In the genomic region with DNA sequence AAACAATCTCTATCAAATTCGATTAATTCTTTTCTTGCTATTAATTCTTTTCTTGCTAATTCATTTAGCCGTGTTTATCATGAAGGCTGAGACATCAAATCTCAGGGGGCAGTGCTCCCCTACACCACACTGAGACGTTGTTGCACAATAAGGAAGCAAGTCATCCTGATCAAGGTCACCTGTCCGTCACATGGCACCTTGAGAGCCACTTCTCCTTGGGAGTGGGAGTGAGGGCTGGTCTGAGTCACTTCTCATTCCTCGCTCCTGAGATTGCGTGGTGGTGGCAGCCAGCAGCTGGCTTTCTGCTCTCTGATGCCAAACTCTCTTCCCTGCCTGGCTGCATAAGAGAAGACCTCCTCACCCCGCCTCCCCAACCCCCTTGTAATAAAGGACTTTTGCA, we compare ENCODE assay signal across 19 cellular contexts.
DNase-seq lines count a peak whose midpoint lies in the region; ATAC-seq, FAIRE-seq and TF ChIP-seq lines count a peak whose summit lies in the region.
"Had no signal": no experiment of that assay in that cellular context is flagged by ENCODE, and none has a peak within 500 bp of the region (broad histone marks: within the 10 kb centered on the region; RNA-seq: fewer than 3 reads in every experiment).

No MANE protein-coding gene starts in this region.

- H4K20me1 ChIP-seq in BLaER1 treated with 17β-estradiol and CSF1 and Interleukin-3, amounts not matched to agents 10 nM and 100 nM: no peaks in the 10 kb centered on the region
- H4K20me1 ChIP-seq in KMS-11 (ENCODE audit: insufficient read depth) (no peaks in the 10 kb centered on the region), GM12878 (ENCODE audit: control insufficient read depth, insufficient read depth) (no peaks in the 10 kb centered on the region)

- TF ChIP-seq CTCF in KMS-11 (conservative IDR thresholded peaks at IDR 0.05; ENCODE audit: low read depth, low read length): no peak
- TF ChIP-seq CTCF in GM12878 (IDR thresholded peaks at IDR 0.05 in 2 of 3, conservative IDR thresholded peaks at IDR 0.05 in 1 of 3; ENCODE audit: control insufficient read depth in 2 of 3, extremely low read depth in 1 of 3, insufficient read depth in 1 of 3, low read depth in 3 of 3, low read length in 3 of 3): no peak
- TF ChIP-seq CTCF in lung (IDR thresholded peaks at IDR 0.05; ENCODE audit: control extremely low read depth, extremely low read depth): no peak
- no peak for TF ChIP-seq CTCF in gastroesophageal sphincter (IDR thresholded peaks at IDR 0.05)

- ATAC-seq in GM12878: peak; percentile 54
- peak; percentile 77 for ATAC-seq in lung (ENCODE audit: insufficient read depth, low FRiP score)
- no peak for ATAC-seq in sciatic nerve
- no peak for ATAC-seq in gastroesophageal sphincter
- no peak for ATAC-seq in activated CD4-positive, alpha-beta T cell treated with anti-CD3 and anti-CD28 coated beads for 36 hours
- ATAC-seq: stimulated activated memory B cell treated with anti-CD40 and anti-IgM and Interleukin-4, amounts not matched to agents 10 μg/mL and 1 μg/mL and 100 μg/mL, for 72 hours had no signal

- no peak overlapping the region for H3K27ac Mint-ChIP-seq in activated CD4-positive, alpha-beta T cell treated with anti-CD3 and anti-CD28 coated beads for 36 hours
- H3K27ac Mint-ChIP-seq: activated CD8-positive, alpha-beta T cell treated with anti-CD3 and anti-CD28 coated beads for 36 hours; CD14-positive monocyte; stimulated activated memory B cell treated with anti-CD40 and anti-IgM and Interleukin-4, amounts not matched to agents 10 μg/mL and 1 μg/mL and 100 μg/mL, for 72 hours had no signal

- peak; percentile 37 for TF ChIP-seq RAD21 in GM12878 (IDR thresholded peaks at IDR 0.05; ENCODE audit: insufficient read depth, low read depth, low read length)

- BruUV-seq in GM12878 (replicated peaks; lab: Mats Ljungman, UMichigan): no TSS peak

- H3K36me3 Mint-ChIP-seq in activated CD4-positive, alpha-beta T cell treated with anti-CD3 and anti-CD28 coated beads for 36 hours (ENCODE audit: low read depth): no peaks in the 10 kb centered on the region
- H3K36me3 Mint-ChIP-seq: CD14-positive monocyte; stimulated activated memory B cell treated with anti-CD40 and anti-IgM and Interleukin-4, amounts not matched to agents 10 μg/mL and 1 μg/mL and 100 μg/mL, for 72 hours had no signal

- H2AFZ ChIP-seq in KMS-11 (ENCODE audit: low read depth) (peak overlapping the region; percentile 19; the same call in 1 of the 2 replicates), GM12878 (ENCODE audit: control insufficient read depth, low read depth, low read length) (no peak overlapping the region)

- CTCF ChIA-PET in GM12878 (lab: Yijun Ruan, JAX): interaction anchor here (1.2 kb wide), 1 partner anchor 28 kb away, joined by 3 read pairs; no protein-coding TSS in a partner anchor
- CTCF ChIA-PET in activated CD4-positive, alpha-beta T cell treated with anti-CD3 and anti-CD28 coated beads for 36 hours (lab: Charles Lee): no interaction called here

- peak overlapping the region in 8 of 11 experiments; percentile 35 to 79 (median 62); a peak in 10 of 22 replicates for H3K9ac ChIP-seq in BLaER1 treated with 17β-estradiol and CSF1 and Interleukin-3, amounts not matched to agents 10 nM and 100 nM
- H3K9ac ChIP-seq in KMS-11: no peak overlapping the region
- H3K9ac ChIP-seq in GM12878 (ENCODE audit: control insufficient read depth, insufficient read depth, low read length): no peak overlapping the region

- H3K36me3 ChIP-seq in BLaER1 treated with 17β-estradiol and CSF1 and Interleukin-3, amounts not matched to agents 10 nM and 100 nM: peaks cover 0 to 9% (median 0%) of the 10 kb centered on the region in 11 experiments; a peak in 3 of 22 replicates
- no peaks in the 10 kb centered on the region for H3K36me3 ChIP-seq in KMS-11 (ENCODE audit: insufficient read depth)
- no peaks in the 10 kb centered on the region for H3K36me3 ChIP-seq in GM12878 (ENCODE audit: control insufficient read depth in 2 of 2, insufficient read depth in 2 of 2, low read length in 1 of 2)
- H3K36me3 ChIP-seq in lung (ENCODE audit: control insufficient read depth in 2 of 2, insufficient read depth in 2 of 2, low read length in 2 of 2): no peaks in the 10 kb centered on the region
- no peaks in the 10 kb centered on the region for H3K36me3 ChIP-seq in gastroesophageal sphincter
- H3K36me3 ChIP-seq: esophagus squamous epithelium, HAP-1 had no signal

- WGBS in GM12878 (ENCODE audit: insufficient coverage, insufficient replicate concordance, low lambda C conversion rate, missing lambda C conversion rate): 22% methylated on average over 7 of the region's 7 CpGs
- 47 to 54% methylated on average over 7 of the region's 7 CpGs for WGBS in lung, 2 donors
- 81 to 94% methylated on average over 2 to 6 of the region's 7 CpGs for WGBS in gastroesophageal sphincter (ENCODE audit: low coverage in 1 of 2), 2 donors

- SMC1A ChIA-PET in GM12878 (lab: Charles Lee; ENCODE audit: uncharacterized antibody, unreplicated experiment): interaction anchor here (1.2 to 1.8 kb wide), 6 partner anchors 27 to 234 kb away, joined by 3 to 4 read pairs (median 4); no protein-coding TSS in a partner anchor

- POLR2A ChIA-PET in GM12878 (lab: Charles Lee): interaction anchor here (0.6 kb wide), 3 partner anchors 194 to 332 kb away, joined by 3 to 4 read pairs (median 4); no protein-coding TSS in a partner anchor
- POLR2A ChIA-PET in activated CD4-positive, alpha-beta T cell treated with anti-CD3 and anti-CD28 coated beads for 36 hours (lab: Charles Lee): no interaction called here

- RAD21 ChIA-PET in GM12878 (lab: Charles Lee; ENCODE audit: unreplicated experiment): interaction anchor here (0.7 to 1.0 kb wide), 3 partner anchors 61 to 328 kb away, joined by 3 read pairs; no protein-coding TSS in a partner anchor

- H3K79me2 ChIP-seq in KMS-11 (ENCODE audit: insufficient read depth, low read depth) (no peaks in the 10 kb centered on the region), GM12878 (ENCODE audit: control insufficient read depth, insufficient read depth, low read length) (no peaks in the 10 kb centered on the region)

- peaks cover 53 to 97% (median 90%) of the 10 kb centered on the region in 10 experiments for H3K4me1 ChIP-seq in BLaER1 treated with 17β-estradiol and CSF1 and Interleukin-3, amounts not matched to agents 10 nM and 100 nM
- H3K4me1 ChIP-seq in KMS-11 (ENCODE audit: low read depth, poor library complexity, severe bottlenecking) (peaks cover 49% of the 10 kb centered on the region), GM12878 (ENCODE audit: control insufficient read depth, insufficient read depth, low read length) (no peaks in the 10 kb centered on the region), lung (ENCODE audit: control insufficient read depth in 2 of 2, insufficient read depth in 2 of 2, low read length in 2 of 2) (peaks cover 0 to 2% of the 10 kb centered on the region in 2 donors), gastroesophageal sphincter (no peaks in the 10 kb centered on the region)
- H3K4me1 ChIP-seq: esophagus squamous epithelium, HAP-1 had no signal

- H3K9me3 Mint-ChIP-seq in activated CD4-positive, alpha-beta T cell treated with anti-CD3 and anti-CD28 coated beads for 36 hours (ENCODE audit: low read depth): peaks cover 3% of the 10 kb centered on the region
- H3K9me3 Mint-ChIP-seq: stimulated activated memory B cell treated with anti-CD40 and anti-IgM and Interleukin-4, amounts not matched to agents 10 μg/mL and 1 μg/mL and 100 μg/mL, for 72 hours had no signal

- H3K4me1 Mint-ChIP-seq in activated CD4-positive, alpha-beta T cell treated with anti-CD3 and anti-CD28 coated beads for 36 hours: peaks cover 35% of the 10 kb centered on the region
- H3K4me1 Mint-ChIP-seq: stimulated activated memory B cell treated with anti-CD40 and anti-IgM and Interleukin-4, amounts not matched to agents 10 μg/mL and 1 μg/mL and 100 μg/mL, for 72 hours had no signal

- H3K4me3 Mint-ChIP-seq in activated CD4-positive, alpha-beta T cell treated with anti-CD3 and anti-CD28 coated beads for 36 hours: no peak overlapping the region
- H3K4me3 Mint-ChIP-seq: activated CD8-positive, alpha-beta T cell treated with anti-CD3 and anti-CD28 coated beads for 36 hours; stimulated activated memory B cell treated with anti-CD40 and anti-IgM and Interleukin-4, amounts not matched to agents 10 μg/mL and 1 μg/mL and 100 μg/mL, for 72 hours had no signal

- intact Hi-C loops in GM12878 (cut with micrococcal nuclease; ENCODE audit: unreplicated experiment) (no loop called here), sciatic nerve (cut with DNase I) (no loop called here)
- intact Hi-C loops in activated CD4-positive, alpha-beta T cell treated with anti-CD3 and anti-CD28 coated beads for 36 hours (cut with DNase I, micrococcal nuclease): no loop called here

- DNase-seq in GM12878 (ENCODE audit: low read depth, low spot score) (no peak), lung (ENCODE audit: low spot score) (peak; percentile 82), sciatic nerve (ENCODE audit: low spot score) (no peak), RPMI8226 (no peak)
- no peak for DNase-seq in activated CD4-positive, alpha-beta T cell treated with anti-CD3 and anti-CD28 coated beads for 36 hours
- DNase-seq: activated CD8-positive, alpha-beta T cell treated with anti-CD3 and anti-CD28 coated beads for 36 hours; activated naive CD4-positive, alpha-beta T cell treated with Interleukin-2 at 50 U/mL for 16 hours; esophagus squamous epithelium; NCI-H1105; NCI-H510A; stimulated activated CD4-positive, alpha-beta T cell treated with anti-CD3 and anti-CD28 coated beads, Interleukin-4, amount 100 ng/mL, for 24 hours had no signal

- no peak for TF ChIP-seq POLR2A in GM12878 (IDR thresholded peaks at IDR 0.05; ENCODE audit: low read depth, low read length)
- no peak for TF ChIP-seq POLR2A in gastroesophageal sphincter (IDR thresholded peaks at IDR 0.05)

- no peaks in the 10 kb centered on the region for H3K27me3 Mint-ChIP-seq in activated CD4-positive, alpha-beta T cell treated with anti-CD3 and anti-CD28 coated beads for 36 hours
- H3K27me3 Mint-ChIP-seq: activated CD8-positive, alpha-beta T cell treated with anti-CD3 and anti-CD28 coated beads for 36 hours; stimulated activated memory B cell treated with anti-CD40 and anti-IgM and Interleukin-4, amounts not matched to agents 10 μg/mL and 1 μg/mL and 100 μg/mL, for 72 hours had no signal

- H3K4me2 ChIP-seq in BLaER1 treated with 17β-estradiol and CSF1 and Interleukin-3, amounts not matched to agents 10 nM and 100 nM: peak overlapping the region; percentile 63 to 91 (median 80)
- H3K4me2 ChIP-seq in KMS-11: peak overlapping the region; percentile 8; the same call in 1 of the 2 replicates
- no peak overlapping the region for H3K4me2 ChIP-seq in GM12878 (ENCODE audit: control insufficient read depth, insufficient read depth)

- no peak for TF ChIP-seq EP300 in GM12878 (IDR thresholded peaks at IDR 0.05; ENCODE audit: borderline replicate concordance in 1 of 2, control insufficient read depth in 1 of 2, low read depth in 2 of 2, low read length in 2 of 2)
- TF ChIP-seq EP300 in gastroesophageal sphincter (IDR thresholded peaks at IDR 0.05): no peak

- FAIRE-seq in GM12878 (lab: Jason Lieb, UNC): no peak
- FAIRE-seq: G401.6, GM18507 had no signal

- no peaks in the 10 kb centered on the region for H3K27me3 ChIP-seq in BLaER1 treated with 17β-estradiol and CSF1 and Interleukin-3, amounts not matched to agents 10 nM and 100 nM
- H3K27me3 ChIP-seq in KMS-11 (ENCODE audit: insufficient read depth, low read depth) (no peaks in the 10 kb centered on the region), GM12878 (replicated peaks in 1 of 2; ENCODE audit: control insufficient read depth in 2 of 2, insufficient read depth in 2 of 2, low read length in 1 of 2) (no peaks in the 10 kb centered on the region), lung (ENCODE audit: control insufficient read depth, insufficient read depth) (no peaks in the 10 kb centered on the region), gastroesophageal sphincter (no peaks in the 10 kb centered on the region)
- H3K27me3 ChIP-seq: esophagus squamous epithelium had no signal

- in situ Hi-C loops in GM12878 (cut with MboI): no loop called here

- peak overlapping the region in 9 of 11 experiments; percentile 22 to 85 (median 64); a peak in 16 of 22 replicates for H3K27ac ChIP-seq in BLaER1 treated with 17β-estradiol and CSF1 and Interleukin-3, amounts not matched to agents 10 nM and 100 nM
- no peak overlapping the region for H3K27ac ChIP-seq in KMS-11
- H3K27ac ChIP-seq in GM12878 (ENCODE audit: control insufficient read depth, insufficient read depth): no peak overlapping the region
- H3K27ac ChIP-seq in lung (ENCODE audit: low read depth in 1 of 2, low read length in 1 of 2): no peak overlapping the region
- H3K27ac ChIP-seq in gastroesophageal sphincter: no peak overlapping the region
- H3K27ac ChIP-seq: esophagus squamous epithelium had no signal

- peak overlapping the region in 4 of 10 experiments; percentile 14 to 59 (median 50); a peak in 6 of 20 replicates for H3K4me3 ChIP-seq in BLaER1 treated with 17β-estradiol and CSF1 and Interleukin-3, amounts not matched to agents 10 nM and 100 nM
- H3K4me3 ChIP-seq in KMS-11 (IDR thresholded peaks at IDR 0.05; ENCODE audit: insufficient read depth, low read depth, low read length) (no peak overlapping the region), GM12878 (no peak overlapping the region), lung (no peak overlapping the region), gastroesophageal sphincter (no peak overlapping the region)
- H3K4me3 ChIP-seq: esophagus squamous epithelium, HAP-1 had no signal

- peaks cover 9 to 24% (median 15%) of the 10 kb centered on the region in 11 experiments; a peak in 21 of 22 replicates for H3K9me3 ChIP-seq in BLaER1 treated with 17β-estradiol and CSF1 and Interleukin-3, amounts not matched to agents 10 nM and 100 nM (replicated peaks in 1 of 11)
- no peaks in the 10 kb centered on the region for H3K9me3 ChIP-seq in GM12878 (replicated peaks; ENCODE audit: control insufficient read depth, insufficient read depth, low read length)
- no peaks in the 10 kb centered on the region for H3K9me3 ChIP-seq in lung (ENCODE audit: control insufficient read depth in 2 of 2, insufficient read depth in 1 of 2, low read length in 1 of 2)
- no peaks in the 10 kb centered on the region for H3K9me3 ChIP-seq in gastroesophageal sphincter
- H3K9me3 ChIP-seq: esophagus squamous epithelium, HAP-1 had no signal

Comparison
In these comparisons a context has a peak if more than half of its experiments do, and no peak if none do; other contexts are left out.
1. H3K27ac ChIP-seq: peak in BLaER1 treated with 17β-estradiol and CSF1 and Interleukin-3, amounts not matched to agents 10 nM and 100 nM (9 of 11); none in KMS-11 (single experiment), GM12878 (single experiment), lung (0 of 2) and gastroesophageal sphincter (0 of 4).
2. H3K9ac ChIP-seq: peak in BLaER1 treated with 17β-estradiol and CSF1 and Interleukin-3, amounts not matched to agents 10 nM and 100 nM (8 of 11); none in KMS-11 (single experiment) and GM12878 (single experiment).
3. ATAC-seq: peak in GM12878 (single experiment) and lung (single experiment); none in sciatic nerve (single experiment), gastroesophageal sphincter (single experiment) and activated CD4-positive, alpha-beta T cell treated with anti-CD3 and anti-CD28 coated beads for 36 hours (single experiment).